8 cellular contexts compared by ENCODE assay signal in the genomic region with DNA sequence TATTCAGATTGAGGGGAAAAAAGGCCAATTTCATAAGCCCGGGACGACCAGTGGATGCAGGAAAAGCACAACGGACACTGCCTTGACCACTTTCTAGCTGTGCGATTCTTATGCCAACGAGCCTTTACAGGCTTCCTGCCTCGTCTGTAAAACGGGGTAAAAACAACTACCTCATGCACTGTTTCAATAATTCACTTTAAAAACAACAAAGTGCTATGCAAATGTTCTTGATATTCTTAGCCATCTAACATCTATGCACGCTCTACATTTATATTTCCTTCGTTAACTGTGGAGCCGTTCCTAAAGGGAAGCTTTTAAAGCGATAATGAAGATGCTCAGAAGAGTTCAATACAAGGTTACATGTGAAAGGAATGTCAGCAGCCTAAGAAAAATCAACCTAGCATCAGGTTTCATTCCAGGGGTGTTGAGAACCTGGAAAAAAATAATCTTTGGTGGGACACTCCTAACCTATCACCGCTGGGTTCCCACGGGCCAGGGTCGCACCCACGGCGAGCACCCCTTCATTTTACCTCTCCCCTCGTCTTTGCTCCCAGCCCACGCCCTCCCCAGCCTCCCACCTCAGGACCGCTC. TPM values are rescaled to one million over a fixed set of nuclear protein-coding genes. Genes with fewer than 3 reads are reported as not detected.
DNase-seq lines count a peak whose midpoint lies in the region; ATAC-seq and TF ChIP-seq lines count a peak whose summit lies in the region.

No MANE protein-coding gene starts in this region.

- H3K27ac Mint-ChIP-seq in activated naive CD4-positive, alpha-beta T cell treated with anti-CD3 and anti-CD28 coated beads for 36 hours = peak overlapping the region; percentile 87

- H3K56ac ChIP-seq in mesendoderm (ENCODE audit: low read length) = peak overlapping the region; percentile 83

- no peak overlapping the region for H4K8ac ChIP-seq in mesendoderm (ENCODE audit: low read depth, low read length)

- H3K4me3 Mint-ChIP-seq in activated naive CD4-positive, alpha-beta T cell treated with anti-CD3 and anti-CD28 coated beads for 36 hours = peak overlapping the region; percentile 84

- no peak overlapping the region for H2AK5ac ChIP-seq in mesendoderm (ENCODE audit: low read length)

- H3K18ac ChIP-seq in mesendoderm (ENCODE audit: low read length) = peak overlapping the region; percentile 20

- H3K9me3 Mint-ChIP-seq in activated naive CD4-positive, alpha-beta T cell treated with anti-CD3 and anti-CD28 coated beads for 36 hours = no peaks in the 10 kb centered on the region

- no peaks in the 10 kb centered on the region for H3K9me3 ChIP-seq in vagina

- H3K4me3 ChIP-seq in NB4 (ENCODE audit: low read depth, low read length) = peak overlapping the region; percentile 90
- peak overlapping the region; percentile 66 to 72 for H3K4me3 ChIP-seq in cardiac fibroblast (replicated peaks in 1 of 2; ENCODE audit: low read depth in 2 of 2, low read length in 2 of 2)
- peak overlapping the region; percentile 52 for H3K4me3 ChIP-seq in mesendoderm (ENCODE audit: low read length)
- H3K4me3 ChIP-seq in vagina = peak overlapping the region; percentile 61 to 78

- intact Hi-C loops in activated naive CD4-positive, alpha-beta T cell treated with anti-CD3 and anti-CD28 coated beads for 36 hours (cut with micrococcal nuclease) = loop anchor here (1.0 to 10.0 kb wide), 11 partner anchors 38 to 1489 kb away; a partner anchor contains a TSS
- intact Hi-C loops in vagina (cut with DNase I) = no loop called here

- ATAC-seq in HG02840 (IDR thresholded peaks at IDR 0.05; ENCODE audit: low FRiP score, unreplicated experiment) (no peak), GM19463 (IDR thresholded peaks at IDR 0.05; ENCODE audit: unreplicated experiment) (no peak)

- no peak overlapping the region for H3K23ac ChIP-seq in mesendoderm (ENCODE audit: low read length)

- H2BK15ac ChIP-seq in mesendoderm (replicated peaks; ENCODE audit: low read depth) = no peak overlapping the region

- H3K36me3 Mint-ChIP-seq in activated naive CD4-positive, alpha-beta T cell treated with anti-CD3 and anti-CD28 coated beads for 36 hours (ENCODE audit: low read depth) = no peaks in the 10 kb centered on the region

- no peak overlapping the region for H4K5ac ChIP-seq in mesendoderm (ENCODE audit: low read length)

- H3K4me2 ChIP-seq in mesendoderm (ENCODE audit: low read length) = peak overlapping the region; percentile 63

- H3K79me2 ChIP-seq in mesendoderm (ENCODE audit: control insufficient read depth, insufficient read depth, low read length) = no peaks in the 10 kb centered on the region

- H3K4me1 Mint-ChIP-seq in activated naive CD4-positive, alpha-beta T cell treated with anti-CD3 and anti-CD28 coated beads for 36 hours (ENCODE audit: low read depth) = peaks cover 40% of the 10 kb centered on the region

- H3K9ac ChIP-seq in mesendoderm (ENCODE audit: low read length) = peak overlapping the region; percentile 67

- H3K27ac ChIP-seq in mesendoderm (ENCODE audit: low read depth, low read length) (peak overlapping the region; percentile 79), vagina (peak overlapping the region; percentile 86)

- CTCF ChIA-PET in activated naive CD4-positive, alpha-beta T cell treated with anti-CD3 and anti-CD28 coated beads for 36 hours (lab: Charles Lee) = interaction anchor here (0.6 to 2.4 kb wide), 5 partner anchors 37 to 625 kb away, joined by 3 to 10 read pairs (median 7); no protein-coding TSS in a partner anchor

- no peak for DNase-seq in activated naive CD4-positive, alpha-beta T cell treated with anti-CD3 and anti-CD28 coated beads for 36 hours
- no peak for DNase-seq in activated naive CD4-positive, alpha-beta T cell (lab: John Stamatoyannopoulos, UW)
- DNase-seq in NB4 (ENCODE audit: low read depth) (peak; percentile 33), cardiac fibroblast (ENCODE audit: low read depth in 2 of 2) (peak in 1 of 2 donors; percentile 11), mesendoderm (no peak), vagina (ENCODE audit: extremely low spot score in 2 of 2) (no peak)

- no CpG with 5 or more reads among the region's 19 CpGs for WGBS in mesendoderm (ENCODE audit: extremely low coverage, insufficient coverage, low lambda C conversion rate)

- TF ChIP-seq POLR2A in NB4 (IDR thresholded peaks at IDR 0.05; ENCODE audit: extremely low read depth, insufficient read length) (no peak), vagina (IDR thresholded peaks at IDR 0.05) (no peak)

- H2BK5ac ChIP-seq in mesendoderm (ENCODE audit: low read length) = no peak overlapping the region

- H3K4ac ChIP-seq in mesendoderm (ENCODE audit: low read depth, low read length) = no peak overlapping the region

- no peak overlapping the region for H2BK120ac ChIP-seq in mesendoderm (ENCODE audit: low read depth, low read length)

- H3K27me3 Mint-ChIP-seq in activated naive CD4-positive, alpha-beta T cell treated with anti-CD3 and anti-CD28 coated beads for 36 hours (ENCODE audit: low read depth) = no peaks in the 10 kb centered on the region

- H3K4me1 ChIP-seq in mesendoderm (ENCODE audit: control insufficient read depth, low read depth, low read length) = peaks cover 8% of the 10 kb centered on the region
- peaks cover 17% of the 10 kb centered on the region for H3K4me1 ChIP-seq in vagina

- H3K27me3 ChIP-seq in mesendoderm (ENCODE audit: insufficient read depth, low read length, poor library complexity) (no peaks in the 10 kb centered on the region), vagina (no peaks in the 10 kb centered on the region)

- TF ChIP-seq CTCF in NB4 (IDR thresholded peaks at IDR 0.05; ENCODE audit: low read depth, low read length) (no peak), cardiac fibroblast (IDR thresholded peaks at IDR 0.05; ENCODE audit: low read depth, low read length) (no peak), vagina (IDR thresholded peaks at IDR 0.05) (no peak)

- H3K36me3 ChIP-seq in mesendoderm (ENCODE audit: control insufficient read depth, insufficient read depth, low read length) (no peaks in the 10 kb centered on the region), vagina (no peaks in the 10 kb centered on the region)

- no peaks in the 10 kb centered on the region for H3K79me1 ChIP-seq in mesendoderm (ENCODE audit: low read length)

RNA-seq across cellular contexts. Expression of a gene that starts 1.0 kb away (rescaled TPM):
- 1 to 10 TPM; 7.0 to 7.1 TPM for total RNA-seq in activated naive CD4-positive, alpha-beta T cell treated with anti-CD3 and anti-CD28 coated beads for 36 hours
- polyA plus RNA-seq in mesendoderm (2013, experiment 1 of 2) = 8.4 TPM
- polyA plus RNA-seq in mesendoderm (2013, experiment 2 of 2) = 8.1 TPM
- total RNA-seq in vagina = 12.3 TPM
